ENCODE assay signal across 2 cellular contexts in genomic region chr1:6313382-6314265, GRCh38.
TF ChIP-seq lines count a peak whose summit lies in the region.

No MANE protein-coding gene starts in this region.

TF ChIP-seq in H1, 55 proteins besides CTCF, POLR2A, EP300 and RAD21:
- no peak for TF ChIP-seq BACH1 (IDR thresholded peaks at IDR 0.05; ENCODE audit: low read length)
- TF ChIP-seq SP1 (IDR thresholded peaks at IDR 0.05; ENCODE audit: low read depth, low read length) = no peak
- no peak for TF ChIP-seq MAFK (IDR thresholded peaks at IDR 0.05; ENCODE audit: low read depth, low read length)
- no peak for TF ChIP-seq CHD1 (IDR thresholded peaks at IDR 0.05; ENCODE audit: low read depth, low read length)
- TF ChIP-seq ASH2L (IDR thresholded peaks at IDR 0.05; ENCODE audit: low read length) = no peak
- TF ChIP-seq CBX5 (IDR thresholded peaks at IDR 0.05; ENCODE audit: low read depth, low read length) = no peak
- TF ChIP-seq JUN (IDR thresholded peaks at IDR 0.05; ENCODE audit: low read depth, low read length) = no peak
- TF ChIP-seq PHF8 (conservative IDR thresholded peaks at IDR 0.05; ENCODE audit: low read depth, low read length) = no peak
- TF ChIP-seq TEAD4 (IDR thresholded peaks at IDR 0.05; ENCODE audit: low read depth, low read length) = no peak
- no peak for TF ChIP-seq ATF2 (IDR thresholded peaks at IDR 0.05; ENCODE audit: low read length)
- no peak for TF ChIP-seq TAF7 (optimal IDR thresholded peaks at IDR 0.05; ENCODE audit: borderline replicate concordance, low read depth, low read length)
- no peak for TF ChIP-seq USF2 (IDR thresholded peaks at IDR 0.05; ENCODE audit: low read length)
- TF ChIP-seq TCF12 (IDR thresholded peaks at IDR 0.05; ENCODE audit: low read depth, low read length) = no peak
- TF ChIP-seq CREB1 (IDR thresholded peaks at IDR 0.05) = no peak
- no peak for TF ChIP-seq SIN3A (conservative IDR thresholded peaks at IDR 0.05 in 1 of 2, IDR thresholded peaks at IDR 0.05 in 1 of 2; ENCODE audit: low read depth in 1 of 2, low read length in 2 of 2)
- TF ChIP-seq KDM5A (IDR thresholded peaks at IDR 0.05; ENCODE audit: low read length) = no peak

TF ChIP-seq in GM23338, 12 proteins besides CTCF, POLR2A, EP300 and RAD21:
- no peak for TF ChIP-seq EZH2phosphoT487 (IDR thresholded peaks at IDR 0.05; ENCODE audit: unreplicated experiment)
- TF ChIP-seq NANOG (IDR thresholded peaks at IDR 0.05; ENCODE audit: borderline replicate concordance) = no peak
- no peak for TF ChIP-seq STAT1 (IDR thresholded peaks at IDR 0.05; ENCODE audit: unreplicated experiment)
- no peak for TF ChIP-seq EZH2 (IDR thresholded peaks at IDR 0.05; ENCODE audit: low read depth, unreplicated experiment)
- TF ChIP-seq ZNF114 (CRISPR knock-in tag; IDR thresholded peaks at IDR 0.05) = no peak
- no peak for TF ChIP-seq ETS1 (IDR thresholded peaks at IDR 0.05)
- no peak for TF ChIP-seq ZNF331 (CRISPR knock-in tag; IDR thresholded peaks at IDR 0.05; ENCODE audit: low read depth)
- TF ChIP-seq REST (IDR thresholded peaks at IDR 0.05; ENCODE audit: unreplicated experiment) = no peak
- no peak for TF ChIP-seq CREB1 (CRISPR knock-in tag; IDR thresholded peaks at IDR 0.05; ENCODE audit: low read depth)
- no peak for TF ChIP-seq POLR2AphosphoS5 (IDR thresholded peaks at IDR 0.05; ENCODE audit: low read depth)
- TF ChIP-seq JUNB (IDR thresholded peaks at IDR 0.05; ENCODE audit: unreplicated experiment) = no peak
- TF ChIP-seq ZNF462 (CRISPR knock-in tag; IDR thresholded peaks at IDR 0.05) = no peak
